18 cellular contexts compared by ENCODE assay signal in the genomic region with DNA sequence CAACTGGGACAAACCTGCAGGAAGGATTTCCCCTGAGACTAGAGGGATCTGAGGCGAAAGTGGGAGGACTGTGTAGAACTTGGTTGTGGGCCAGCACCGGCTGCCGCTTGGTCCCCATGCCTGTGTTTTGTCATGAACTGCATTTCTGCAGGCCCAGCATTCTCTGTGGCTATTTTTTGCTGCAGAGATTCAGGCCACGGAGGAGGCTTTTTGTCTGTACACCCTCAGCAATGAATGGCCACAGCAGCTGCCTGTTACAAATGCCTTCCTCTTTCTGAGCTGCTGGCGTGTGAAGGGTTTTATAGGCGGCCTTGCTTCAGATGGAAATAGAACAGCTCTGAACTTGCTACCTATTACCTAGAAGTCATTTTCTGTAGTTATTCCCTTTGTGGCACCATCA.
DNase-seq lines count a peak whose midpoint lies in the region; ATAC-seq and TF ChIP-seq lines count a peak whose summit lies in the region.
"Had no signal": no experiment of that assay in that cellular context is flagged by ENCODE, and none has a peak within 500 bp of the region (broad histone marks: within the 10 kb centered on the region; RNA-seq: fewer than 3 reads in every experiment).

No MANE protein-coding gene starts in this region.

- WGBS in heart left ventricle, 4 donors, result 27 to 35% (median 29%) methylated on average over 6 of the region's 6 CpGs
- no CpG with 5 or more reads among the region's 6 CpGs for WGBS in mesendoderm (ENCODE audit: extremely low coverage, insufficient coverage, low lambda C conversion rate)
- 43 to 49% (median 45%) methylated on average over 6 of the region's 6 CpGs for WGBS in ovary, 3 donors

- H2BK15ac ChIP-seq in mesendoderm (replicated peaks; ENCODE audit: low read depth), result no peak overlapping the region

- H4K5ac ChIP-seq in mesendoderm (ENCODE audit: low read length), result no peak overlapping the region

- H2BK5ac ChIP-seq in mesendoderm (ENCODE audit: low read length), result no peak overlapping the region

- TF ChIP-seq CTCF in heart left ventricle (IDR thresholded peaks at IDR 0.05) (no peak), WERI-Rb-1 (IDR thresholded peaks at IDR 0.05; ENCODE audit: low read depth, low read length) (no peak), ovary (IDR thresholded peaks at IDR 0.05) (no peak)

- intact Hi-C loops in heart left ventricle (cut with DNase I) (loop anchor here in 2 of 10 donors (5.0 to 10.0 kb wide), 2 partner anchors 220 to 313 kb away; no protein-coding TSS in a partner anchor), Right ventricle myocardium inferior (cut with DNase I) (no loop called here), ovary (cut with DNase I) (no loop called here)

- H3K4me2 ChIP-seq in mesendoderm (ENCODE audit: low read length), result no peak overlapping the region

- no peak overlapping the region for H3K9ac ChIP-seq in mesendoderm (ENCODE audit: low read length)

- no peak overlapping the region for H2BK120ac ChIP-seq in mesendoderm (ENCODE audit: low read depth, low read length)

- no peak overlapping the region for H2AK5ac ChIP-seq in mesendoderm (ENCODE audit: low read length)

- H3K36me3 ChIP-seq in heart left ventricle, result no peaks in the 10 kb centered on the region
- H3K36me3 ChIP-seq in WERI-Rb-1, result no peaks in the 10 kb centered on the region
- no peaks in the 10 kb centered on the region for H3K36me3 ChIP-seq in mesendoderm (ENCODE audit: control insufficient read depth, insufficient read depth, low read length)
- no peaks in the 10 kb centered on the region for H3K36me3 ChIP-seq in ovary
- H3K36me3 ChIP-seq: left lung, prostate gland had no signal

- TF ChIP-seq EP300 in ovary (IDR thresholded peaks at IDR 0.05), result no peak

- ATAC-seq in heart left ventricle (peak; percentile 25 to 77 (median 51)), Right ventricle myocardium inferior (no peak), GM19324 (IDR thresholded peaks at IDR 0.05; ENCODE audit: low FRiP score, unreplicated experiment) (no peak), GM19467 (IDR thresholded peaks at IDR 0.05; ENCODE audit: unreplicated experiment) (no peak)
- ATAC-seq: left lung had no signal

- peaks cover 0 to 3% (median 0%) of the 10 kb centered on the region in 12 donors for H3K9me3 ChIP-seq in heart left ventricle
- H3K9me3 ChIP-seq in WERI-Rb-1 (ENCODE audit: severe bottlenecking), result no peaks in the 10 kb centered on the region
- H3K9me3 ChIP-seq in ovary, result no peaks in the 10 kb centered on the region
- H3K9me3 ChIP-seq: left lung, prostate gland, testis had no signal

- H3K79me1 ChIP-seq in mesendoderm (ENCODE audit: low read length), result no peaks in the 10 kb centered on the region

- H3K4ac ChIP-seq in mesendoderm (ENCODE audit: low read depth, low read length), result no peak overlapping the region

- H3K56ac ChIP-seq in mesendoderm (ENCODE audit: low read length), result peak overlapping the region; percentile 5

- H3K79me2 ChIP-seq in mesendoderm (ENCODE audit: control insufficient read depth, insufficient read depth, low read length), result no peaks in the 10 kb centered on the region

- H4K8ac ChIP-seq in mesendoderm (ENCODE audit: low read depth, low read length), result no peak overlapping the region

- TF ChIP-seq POLR2A in heart left ventricle (IDR thresholded peaks at IDR 0.05) (no peak), ovary (IDR thresholded peaks at IDR 0.05) (no peak)

- H3K18ac ChIP-seq in mesendoderm (ENCODE audit: low read length), result no peak overlapping the region

- H3K27ac ChIP-seq in heart left ventricle, result no peak overlapping the region
- peak overlapping the region; percentile 22; the same call in 1 of the 2 replicates for H3K27ac ChIP-seq in WERI-Rb-1
- no peak overlapping the region for H3K27ac ChIP-seq in mesendoderm (ENCODE audit: low read depth, low read length)
- no peak overlapping the region for H3K27ac ChIP-seq in ovary
- H3K27ac ChIP-seq: C4-2B, epithelial cell of prostate, left lung, prostate gland, testis had no signal

- H3K4me3 ChIP-seq in heart left ventricle (no peak overlapping the region), WERI-Rb-1 (ENCODE audit: low read depth, low read length) (no peak overlapping the region), mesendoderm (ENCODE audit: low read length) (no peak overlapping the region), ovary (no peak overlapping the region)
- H3K4me3 ChIP-seq: left lung, prostate gland, testis had no signal

- H3K4me1 ChIP-seq in heart left ventricle (peaks cover 0 to 8% (median 0%) of the 10 kb centered on the region in 12 donors), mesendoderm (ENCODE audit: control insufficient read depth, low read depth, low read length) (no peaks in the 10 kb centered on the region), ovary (ENCODE audit: insufficient read depth) (no peaks in the 10 kb centered on the region)
- H3K4me1 ChIP-seq: left lung, prostate gland, testis had no signal

- peaks cover 0 to 3% (median 0%) of the 10 kb centered on the region in 9 donors for H3K27me3 ChIP-seq in heart left ventricle
- H3K27me3 ChIP-seq in WERI-Rb-1 (ENCODE audit: insufficient read depth, low read depth, severe bottlenecking), result no peaks in the 10 kb centered on the region
- no peaks in the 10 kb centered on the region for H3K27me3 ChIP-seq in mesendoderm (ENCODE audit: insufficient read depth, low read length, poor library complexity)
- no peaks in the 10 kb centered on the region for H3K27me3 ChIP-seq in ovary
- H3K27me3 ChIP-seq: left lung, testis had no signal

- peak overlapping the region; percentile 10 for H3K23ac ChIP-seq in mesendoderm (ENCODE audit: low read length)

- peak in 3 of 5 donors; percentile 29 to 47 (median 44) for DNase-seq in heart left ventricle
- DNase-seq in Right ventricle myocardium inferior (ENCODE audit: missing footprints), result no peak
- no peak for DNase-seq in WERI-Rb-1
- DNase-seq in mesendoderm, result no peak
- DNase-seq in superior temporal gyrus (ENCODE audit: extremely low spot score), result peak; percentile 67
- DNase-seq in ovary, result no peak
- DNase-seq: activated CD4-positive, CD25-positive, alpha-beta regulatory T cell; foreskin melanocyte; GF-D8; left lung; NCI-H2081; NCI-H524 treated with DMSO at 0.1 percent for 48 hours; testis had no signal

Comparison
In these comparisons a context has a peak if more than half of its experiments do, and no peak if none do; other contexts are left out.
1. ATAC-seq: peak in heart left ventricle (4 of 4); none in Right ventricle myocardium inferior (single experiment), GM19324 (single experiment) and GM19467 (single experiment).
2. DNase-seq: peak in heart left ventricle (3 of 5) and superior temporal gyrus (single experiment); none in Right ventricle myocardium inferior (single experiment), WERI-Rb-1 (single experiment), mesendoderm (single experiment) and ovary (0 of 5).